In the genomic region with DNA sequence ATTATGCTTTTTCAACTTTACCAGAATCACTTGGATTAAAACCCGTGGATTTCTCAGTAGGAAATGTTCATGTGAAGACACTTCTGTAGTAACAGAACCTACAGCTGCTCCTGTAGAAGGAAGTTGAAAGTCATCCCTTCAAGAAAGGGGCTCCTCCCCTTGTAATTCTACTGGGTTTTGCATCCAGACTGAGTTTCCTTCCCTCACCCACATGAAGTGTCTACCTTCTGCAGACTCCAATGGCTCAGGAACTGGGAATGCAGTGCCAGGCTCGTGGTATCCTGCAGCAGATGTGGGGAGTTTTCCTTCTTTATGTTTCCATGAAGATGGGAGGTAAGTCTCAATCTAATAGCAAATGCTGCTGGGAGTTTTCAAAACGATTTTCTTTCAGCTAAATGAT, we compare ENCODE assay signal across 17 cellular contexts. TPM values are rescaled to one million over a fixed set of nuclear protein-coding genes. Genes with fewer than 3 reads are reported as not detected.
DNase-seq lines count a peak whose midpoint lies in the region; ATAC-seq, FAIRE-seq and TF ChIP-seq lines count a peak whose summit lies in the region.
"Had no signal": no experiment of that assay in that cellular context is flagged by ENCODE, and none has a peak within 500 bp of the region (broad histone marks: within the 10 kb centered on the region; RNA-seq: fewer than 3 reads in every experiment).

No MANE protein-coding gene starts in this region.

- ATAC-seq in activated T-cell treated with anti-CD3 and anti-CD28 coated beads, Interleukin-2, amount 50 U/mL, for 4 hours: no peak
- ATAC-seq in central memory CD8-positive, alpha-beta T cell (replicated peaks; ENCODE audit: extremely low read depth, poor library complexity, severe bottlenecking): no peak
- ATAC-seq: A549, PC-3 had no signal

- no peak for TF ChIP-seq CTCF in D721Med (IDR thresholded peaks at IDR 0.05; ENCODE audit: insufficient read depth, missing control alignments)
- no peak for TF ChIP-seq CTCF in GM10266 (IDR thresholded peaks at IDR 0.05; ENCODE audit: control insufficient read depth, insufficient read depth, low read depth, missing control alignments)

- H3K4me1 ChIP-seq in CD4-positive, alpha-beta memory T cell (ENCODE audit: insufficient read depth, low read length): no peaks in the 10 kb centered on the region
- H3K4me1 ChIP-seq: A549, HAP-1 had no signal

- no peak overlapping the region for H3K4me3 ChIP-seq in CD4-positive, alpha-beta memory T cell (ENCODE audit: low read length in 2 of 2)
- H3K4me3 ChIP-seq: A549, HAP-1 had no signal

- peaks cover 14% of the 10 kb centered on the region for H3K27me3 Mint-ChIP-seq in activated T-cell treated with anti-CD3 and anti-CD28 coated beads, Interleukin-2, amount 50 U/mL, for 4 hours (ENCODE audit: low read depth)
- peaks cover 6 to 9% of the 10 kb centered on the region in 2 donors for H3K27me3 Mint-ChIP-seq in CD4-positive, alpha-beta memory T cell
- H3K27me3 Mint-ChIP-seq in activated CD4-positive, alpha-beta memory T cell treated with anti-CD3 and anti-CD28 coated beads, Interleukin-2, amount 10 ng/mL, durations not matched to agents 7 days and 5 days: peaks cover 7% of the 10 kb centered on the region
- no peaks in the 10 kb centered on the region for H3K27me3 Mint-ChIP-seq in central memory CD8-positive, alpha-beta T cell

- no peaks in the 10 kb centered on the region for H3K9me3 ChIP-seq in CD4-positive, alpha-beta memory T cell (ENCODE audit: control insufficient read depth in 1 of 2, low read length in 2 of 2)
- H3K9me3 ChIP-seq: A549, HAP-1 had no signal

- H3K9me3 Mint-ChIP-seq in activated T-cell treated with anti-CD3 and anti-CD28 coated beads, Interleukin-2, amount 50 U/mL, for 4 hours: no peaks in the 10 kb centered on the region
- H3K9me3 Mint-ChIP-seq in CD4-positive, alpha-beta memory T cell: no peaks in the 10 kb centered on the region
- H3K9me3 Mint-ChIP-seq in activated CD4-positive, alpha-beta memory T cell treated with anti-CD3 and anti-CD28 coated beads, Interleukin-2, amount 10 ng/mL, durations not matched to agents 7 days and 5 days: no peaks in the 10 kb centered on the region
- no peaks in the 10 kb centered on the region for H3K9me3 Mint-ChIP-seq in central memory CD8-positive, alpha-beta T cell

- no peak overlapping the region for H3K27ac ChIP-seq in CD4-positive, alpha-beta memory T cell (ENCODE audit: low read depth, low read length)
- H3K27ac ChIP-seq: A549 had no signal

- no peaks in the 10 kb centered on the region for H3K27me3 ChIP-seq in CD4-positive, alpha-beta memory T cell (ENCODE audit: insufficient read depth, low read length)

- POLR2A ChIA-PET in CD4-positive, alpha-beta memory T cell (lab: Charles Lee; ENCODE audit: partially characterized antibody): interaction anchor here (1.2 to 2.0 kb wide), 4 partner anchors 866 to 910 kb away, joined by 3 to 4 read pairs (median 3); no protein-coding TSS in a partner anchor
- POLR2A ChIA-PET in activated CD4-positive, alpha-beta memory T cell treated with anti-CD3 and anti-CD28 coated beads, Interleukin-2, amount 10 ng/mL, durations not matched to agents 7 days and 5 days (lab: Charles Lee): interaction anchor here (1.0 kb wide), 2 partner anchors 876 to 925 kb away, joined by 3 read pairs; no protein-coding TSS in a partner anchor

- intact Hi-C loops in CD4-positive, alpha-beta memory T cell (cut with micrococcal nuclease): no loop called here

- H3K4me1 Mint-ChIP-seq in activated T-cell treated with anti-CD3 and anti-CD28 coated beads, Interleukin-2, amount 50 U/mL, for 4 hours (ENCODE audit: low read depth): peaks cover 2% of the 10 kb centered on the region
- H3K4me1 Mint-ChIP-seq in CD4-positive, alpha-beta memory T cell: peaks cover 0 to 6% (median 2%) of the 10 kb centered on the region in 4 donors
- H3K4me1 Mint-ChIP-seq in activated CD4-positive, alpha-beta memory T cell treated with anti-CD3 and anti-CD28 coated beads, Interleukin-2, amount 10 ng/mL, durations not matched to agents 7 days and 5 days: no peaks in the 10 kb centered on the region
- H3K4me1 Mint-ChIP-seq in central memory CD8-positive, alpha-beta T cell: no peaks in the 10 kb centered on the region

- H3K27ac Mint-ChIP-seq in CD4-positive, alpha-beta memory T cell: no peak overlapping the region
- no peak overlapping the region for H3K27ac Mint-ChIP-seq in activated CD4-positive, alpha-beta memory T cell treated with anti-CD3 and anti-CD28 coated beads, Interleukin-2, amount 10 ng/mL, durations not matched to agents 7 days and 5 days
- peak overlapping the region; percentile 84 for H3K27ac Mint-ChIP-seq in central memory CD8-positive, alpha-beta T cell (ENCODE audit: low read depth)

- FAIRE-seq in D721Med (lab: Jason Lieb, UNC): no peak
- FAIRE-seq: A549 had no signal

- no peaks in the 10 kb centered on the region for H3K36me3 ChIP-seq in CD4-positive, alpha-beta memory T cell (ENCODE audit: insufficient read depth, low read length)
- H3K36me3 ChIP-seq: HAP-1 had no signal

- DNase-seq in activated T-cell treated with anti-CD3 and anti-CD28 coated beads, Interleukin-2, amount 50 U/mL, for 4 hours: no peak
- no peak for DNase-seq in activated T-cell treated with anti-CD3 and anti-CD28 coated beads, Interleukin-2, amount 50 U/mL, for 1 hour
- no peak for DNase-seq in CD4-positive, alpha-beta memory T cell
- DNase-seq in activated CD4-positive, alpha-beta memory T cell treated with anti-CD3 and anti-CD28 coated beads, Interleukin-2, amount 10 ng/mL, durations not matched to agents 7 days and 5 days: no peak
- DNase-seq in central memory CD8-positive, alpha-beta T cell (ENCODE audit: low spot score in 2 of 2): no peak
- DNase-seq in D721Med (ENCODE audit: insufficient read length, low spot score): no peak
- DNase-seq in GM10266 (ENCODE audit: extremely low spot score): no peak
- no peak for DNase-seq in DMS153 treated with DMSO at 0.1 percent for 48 hours (lab: John Stamatoyannopoulos, UW; ENCODE audit: unreplicated experiment)
- DNase-seq: EL, MM.1S, NCI-H1105, NCI-H1694 treated with DMSO at 0.1 percent for 48 hours, NCI-H345, NCI-H69, PC-3 had no signal

- CTCF ChIA-PET in CD4-positive, alpha-beta memory T cell (lab: Charles Lee; ENCODE audit: partially characterized antibody): no interaction called here
- CTCF ChIA-PET in activated CD4-positive, alpha-beta memory T cell treated with anti-CD3 and anti-CD28 coated beads, Interleukin-2, amount 10 ng/mL, durations not matched to agents 7 days and 5 days (lab: Charles Lee): no interaction called here

- H3K4me3 Mint-ChIP-seq in activated T-cell treated with anti-CD3 and anti-CD28 coated beads, Interleukin-2, amount 50 U/mL, for 4 hours: peak overlapping the region; percentile 33
- H3K4me3 Mint-ChIP-seq in CD4-positive, alpha-beta memory T cell: peak overlapping the region in 6 of 8 donors; percentile 24 to 68 (median 46)
- H3K4me3 Mint-ChIP-seq in activated CD4-positive, alpha-beta memory T cell treated with anti-CD3 and anti-CD28 coated beads, Interleukin-2, amount 10 ng/mL, durations not matched to agents 7 days and 5 days: peak overlapping the region; percentile 31
- H3K4me3 Mint-ChIP-seq in central memory CD8-positive, alpha-beta T cell: peak overlapping the region; percentile 53

- H3K36me3 Mint-ChIP-seq in activated T-cell treated with anti-CD3 and anti-CD28 coated beads, Interleukin-2, amount 50 U/mL, for 4 hours (ENCODE audit: insufficient read depth): no peaks in the 10 kb centered on the region
- H3K36me3 Mint-ChIP-seq in CD4-positive, alpha-beta memory T cell: no peaks in the 10 kb centered on the region
- H3K36me3 Mint-ChIP-seq in activated CD4-positive, alpha-beta memory T cell treated with anti-CD3 and anti-CD28 coated beads, Interleukin-2, amount 10 ng/mL, durations not matched to agents 7 days and 5 days (ENCODE audit: low read depth): no peaks in the 10 kb centered on the region
- H3K36me3 Mint-ChIP-seq in central memory CD8-positive, alpha-beta T cell (ENCODE audit: insufficient read depth): no peaks in the 10 kb centered on the region

RNA-seq across cellular contexts. Expression of a gene that starts 7.9 kb away (rescaled TPM):
- not detected for total RNA-seq in activated T-cell treated with anti-CD3 and anti-CD28 coated beads, Interleukin-2, amount 50 U/mL, for 4 hours
- not detected for total RNA-seq in CD4-positive, alpha-beta memory T cell
- not detected for polyA plus RNA-seq in CD4-positive, alpha-beta memory T cell
- not detected for total RNA-seq in activated CD4-positive, alpha-beta memory T cell treated with anti-CD3 and anti-CD28 coated beads, Interleukin-2, amount 10 ng/mL, durations not matched to agents 7 days and 5 days
- total RNA-seq: PC-3 had no signal
- polyA plus RNA-seq: A549 had no signal

RNA-seq across cellular contexts. Expression of a gene that starts 11.0 kb away (rescaled TPM):
- not detected for total RNA-seq in activated T-cell treated with anti-CD3 and anti-CD28 coated beads, Interleukin-2, amount 50 U/mL, for 4 hours
- total RNA-seq in CD4-positive, alpha-beta memory T cell: not detected
- polyA plus RNA-seq in CD4-positive, alpha-beta memory T cell: not detected
- under 1 TPM in 1 of 2 experiments, not detected in 1; 0.25 TPM for total RNA-seq in activated CD4-positive, alpha-beta memory T cell treated with anti-CD3 and anti-CD28 coated beads, Interleukin-2, amount 10 ng/mL, durations not matched to agents 7 days and 5 days
- total RNA-seq: PC-3 had no signal
- polyA plus RNA-seq: A549 had no signal

RNA-seq across cellular contexts. Expression of a gene that starts 30.9 kb away (rescaled TPM):
- not detected for total RNA-seq in activated T-cell treated with anti-CD3 and anti-CD28 coated beads, Interleukin-2, amount 50 U/mL, for 4 hours
- total RNA-seq in CD4-positive, alpha-beta memory T cell: not detected
- polyA plus RNA-seq in CD4-positive, alpha-beta memory T cell: under 1 TPM in 1 of 2 donors, not detected in 1; 0.22 TPM
- under 1 TPM; 0.05 to 0.15 TPM for total RNA-seq in activated CD4-positive, alpha-beta memory T cell treated with anti-CD3 and anti-CD28 coated beads, Interleukin-2, amount 10 ng/mL, durations not matched to agents 7 days and 5 days
- total RNA-seq: PC-3 had no signal
- polyA plus RNA-seq: A549 had no signal
